ENCODE assay signal across 8 cellular contexts in the genomic region with DNA sequence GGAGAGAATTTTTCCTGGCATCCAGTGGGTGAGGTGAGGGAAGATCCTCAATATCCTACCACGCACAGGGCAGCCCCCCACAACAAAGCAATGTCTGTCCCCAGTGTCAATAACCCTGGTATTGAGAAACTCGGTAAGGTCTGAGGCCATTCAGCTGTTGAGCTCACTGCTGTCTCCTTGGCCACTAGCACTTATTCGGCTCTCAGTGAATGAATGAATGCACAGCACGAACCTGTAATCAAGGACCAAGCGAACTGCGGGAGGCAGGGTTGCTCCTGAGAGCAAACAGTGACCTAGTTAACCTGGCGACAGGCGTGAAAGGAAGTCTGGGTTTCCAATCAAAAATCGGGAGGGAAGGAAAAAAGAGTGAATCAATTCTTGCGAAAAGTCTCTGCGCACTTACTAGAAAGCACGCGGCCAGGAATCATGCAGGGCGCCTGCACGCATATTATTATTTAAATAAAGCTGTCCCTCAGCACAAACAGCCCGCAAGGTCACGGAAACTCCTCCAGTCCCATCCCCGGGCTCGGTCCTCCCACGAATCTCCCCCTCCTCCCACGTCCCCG. TPM values are rescaled to one million over a fixed set of nuclear protein-coding genes. Genes with fewer than 3 reads are reported as not detected.
DNase-seq lines count a peak whose midpoint lies in the region; ATAC-seq and TF ChIP-seq lines count a peak whose summit lies in the region.

No MANE protein-coding gene starts in this region.

- no peak for TF ChIP-seq POLR2A in upper lobe of left lung (IDR thresholded peaks at IDR 0.05)

- WGBS in liver: under 1% methylated on average over 22 of the region's 22 CpGs
- 0 to 1% methylated on average over 20 to 21 of the region's 22 CpGs for WGBS in upper lobe of left lung, 2 donors

- TF ChIP-seq RAD21 in liver (IDR thresholded peaks at IDR 0.05): no peak

- peak overlapping the region; percentile 88 for H2AFZ ChIP-seq in Loucy (ENCODE audit: low read length)

- H4K20me1 ChIP-seq in Loucy (ENCODE audit: insufficient read depth, low read length, poor library complexity, severe bottlenecking): no peaks in the 10 kb centered on the region

- peak overlapping the region; percentile 86 for H3K4me3 ChIP-seq in Loucy (ENCODE audit: low read length, poor library complexity, severe bottlenecking)
- peak overlapping the region; percentile 87 for H3K4me3 ChIP-seq in brain microvascular endothelial cell (ENCODE audit: low read depth, low read length)
- H3K4me3 ChIP-seq in liver (ENCODE audit: low read depth in 1 of 3, low read length in 3 of 3): peak overlapping the region; percentile 78 to 98 (median 82)
- peak overlapping the region; percentile 26 to 72 (median 63) for H3K4me3 ChIP-seq in upper lobe of left lung

- H3F3A ChIP-seq in Loucy (ENCODE audit: low read depth): no peaks in the 10 kb centered on the region

- H3K27me3 ChIP-seq in Loucy (ENCODE audit: insufficient read depth, low read length, poor library complexity, severe bottlenecking) (no peaks in the 10 kb centered on the region), brain microvascular endothelial cell (replicated peaks) (no peaks in the 10 kb centered on the region), liver (ENCODE audit: control insufficient read depth in 4 of 4, insufficient read depth in 4 of 4, low read length in 3 of 4) (no peaks in the 10 kb centered on the region), upper lobe of left lung (no peaks in the 10 kb centered on the region)

- DNase-seq in Right ventricle myocardium superior: no peak
- DNase-seq in Right ventricle myocardium inferior (ENCODE audit: missing footprints): no peak
- DNase-seq in brain microvascular endothelial cell: peak; percentile 12
- DNase-seq in upper lobe of left lung: no peak
- no peak for DNase-seq in stimulated activated CD8-positive, alpha-beta memory T cell treated with anti-CD3 and anti-CD28 coated beads, Interleukin-4, amount 100 ng/mL, for 48 hours
- no peak for DNase-seq in stimulated activated CD4-positive, alpha-beta T cell treated with anti-CD3 and anti-CD28 coated beads, Interleukin-2, amount 100 ng/mL, for 24 hours

- peak overlapping the region; percentile 80 for H3K9ac ChIP-seq in Loucy (ENCODE audit: low read depth, low read length, poor library complexity, severe bottlenecking)
- peak overlapping the region; percentile 82 to 94 for H3K9ac ChIP-seq in liver (ENCODE audit: low read depth in 1 of 2, low read length in 2 of 2)

- in situ Hi-C loops in brain microvascular endothelial cell (cut with HindIII; ENCODE audit: low pct_ligation_motif_present, low sequenced_read_pairs): no loop called here

- ATAC-seq in Right ventricle myocardium superior (ENCODE audit: poor library complexity) (peak; percentile 1), Right ventricle myocardium inferior (no peak), upper lobe of left lung (ENCODE audit: low FRiP score in 2 of 2) (no peak)

- no peaks in the 10 kb centered on the region for H3K9me2 ChIP-seq in Loucy (replicated peaks; ENCODE audit: low read depth, low read length)

- TF ChIP-seq EP300 in upper lobe of left lung (IDR thresholded peaks at IDR 0.05): no peak

- H3K27ac ChIP-seq in brain microvascular endothelial cell (peak overlapping the region; percentile 99), liver (ENCODE audit: low read depth in 1 of 2, low read length in 2 of 2) (peak overlapping the region; percentile 90 to 99), upper lobe of left lung (peak overlapping the region; percentile 95 to 97 (median 96))

- intact Hi-C loops in Right ventricle myocardium superior (cut with DNase I) (no loop called here), Right ventricle myocardium inferior (cut with DNase I) (loop anchor here (10.0 kb wide), 1 partner anchor 169 kb away; a partner anchor contains a TSS)

- H3K4me1 ChIP-seq in Loucy (ENCODE audit: insufficient read depth, low read length, poor library complexity, severe bottlenecking) (peaks cover 29% of the 10 kb centered on the region), liver (ENCODE audit: control insufficient read depth in 4 of 4, insufficient read depth in 4 of 4, low read length in 3 of 4) (peaks cover 2 to 20% (median 13%) of the 10 kb centered on the region in 4 donors), upper lobe of left lung (peaks cover 13 to 21% (median 15%) of the 10 kb centered on the region in 4 donors)

- 0 out of 2 replicates have a peak, but pooled peaks cover 7% of the 10 kb centered on the region for H3K79me2 ChIP-seq in Loucy (ENCODE audit: insufficient read depth, low read length)

- peak overlapping the region; percentile 91 for H3K4me2 ChIP-seq in Loucy (ENCODE audit: low read depth, low read length, poor library complexity, severe bottlenecking)

- no peak for TF ChIP-seq CTCF in Loucy (conservative IDR thresholded peaks at IDR 0.05; ENCODE audit: low read length)
- TF ChIP-seq CTCF in brain microvascular endothelial cell (IDR thresholded peaks at IDR 0.05; ENCODE audit: low read depth, low read length, missing control alignments): no peak
- no peak for TF ChIP-seq CTCF in liver (IDR thresholded peaks at IDR 0.05; ENCODE audit: low read depth, low read length, missing input control)
- no peak for TF ChIP-seq CTCF in upper lobe of left lung (IDR thresholded peaks at IDR 0.05)

- no peaks in the 10 kb centered on the region for H3K9me3 ChIP-seq in Loucy (ENCODE audit: insufficient read depth, low read depth, low read length)
- no peaks in the 10 kb centered on the region for H3K9me3 ChIP-seq in liver (ENCODE audit: control insufficient read depth in 4 of 4, low read length in 3 of 4)
- no peaks in the 10 kb centered on the region for H3K9me3 ChIP-seq in upper lobe of left lung

- H3K36me3 ChIP-seq in Loucy (ENCODE audit: insufficient read depth, low read length) (no peaks in the 10 kb centered on the region), brain microvascular endothelial cell (replicated peaks) (no peaks in the 10 kb centered on the region), liver (ENCODE audit: control insufficient read depth in 4 of 4, insufficient read depth in 3 of 4, low read depth in 1 of 4, low read length in 3 of 4) (peaks cover 0 to 2% (median under 1%) of the 10 kb centered on the region in 4 donors), upper lobe of left lung (peaks cover 0 to 23% (median 2%) of the 10 kb centered on the region in 4 donors)

TF ChIP-seq in liver, 16 proteins besides CTCF, POLR2A, EP300 and RAD21 (continues in another document):
- TF ChIP-seq, protein P1, sequence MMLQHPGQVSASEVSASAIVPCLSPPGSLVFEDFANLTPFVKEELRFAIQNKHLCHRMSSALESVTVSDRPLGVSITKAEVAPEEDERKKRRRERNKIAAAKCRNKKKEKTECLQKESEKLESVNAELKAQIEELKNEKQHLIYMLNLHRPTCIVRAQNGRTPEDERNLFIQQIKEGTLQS (IDR thresholded peaks at IDR 0.05): no peak
- TF ChIP-seq, protein P2, sequence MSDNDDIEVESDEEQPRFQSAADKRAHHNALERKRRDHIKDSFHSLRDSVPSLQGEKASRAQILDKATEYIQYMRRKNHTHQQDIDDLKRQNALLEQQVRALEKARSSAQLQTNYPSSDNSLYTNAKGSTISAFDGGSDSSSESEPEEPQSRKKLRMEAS (IDR thresholded peaks at IDR 0.05): peak; percentile 52
- TF ChIP-seq EGR1 (IDR thresholded peaks at IDR 0.05; ENCODE audit: low read depth in 2 of 2) (no peak), SP1 (IDR thresholded peaks at IDR 0.05) (no peak), GABPA (IDR thresholded peaks at IDR 0.05 in 1 of 2, conservative IDR thresholded peaks at IDR 0.05 in 1 of 2) (no peak), HNF4A (conservative IDR thresholded peaks at IDR 0.05) (no peak), NR2F2 (IDR thresholded peaks at IDR 0.05) (peak; percentile 22), TAF1 (conservative IDR thresholded peaks at IDR 0.05) (peak; percentile 24), RXRA (IDR thresholded peaks at IDR 0.05) (peak; percentile 87 to 88), FOXA1 (IDR thresholded peaks at IDR 0.05) (no peak), YY1 (IDR thresholded peaks at IDR 0.05) (no peak), JUND (IDR thresholded peaks at IDR 0.05) (no peak)
- TF ChIP-seq, protein P3, sequence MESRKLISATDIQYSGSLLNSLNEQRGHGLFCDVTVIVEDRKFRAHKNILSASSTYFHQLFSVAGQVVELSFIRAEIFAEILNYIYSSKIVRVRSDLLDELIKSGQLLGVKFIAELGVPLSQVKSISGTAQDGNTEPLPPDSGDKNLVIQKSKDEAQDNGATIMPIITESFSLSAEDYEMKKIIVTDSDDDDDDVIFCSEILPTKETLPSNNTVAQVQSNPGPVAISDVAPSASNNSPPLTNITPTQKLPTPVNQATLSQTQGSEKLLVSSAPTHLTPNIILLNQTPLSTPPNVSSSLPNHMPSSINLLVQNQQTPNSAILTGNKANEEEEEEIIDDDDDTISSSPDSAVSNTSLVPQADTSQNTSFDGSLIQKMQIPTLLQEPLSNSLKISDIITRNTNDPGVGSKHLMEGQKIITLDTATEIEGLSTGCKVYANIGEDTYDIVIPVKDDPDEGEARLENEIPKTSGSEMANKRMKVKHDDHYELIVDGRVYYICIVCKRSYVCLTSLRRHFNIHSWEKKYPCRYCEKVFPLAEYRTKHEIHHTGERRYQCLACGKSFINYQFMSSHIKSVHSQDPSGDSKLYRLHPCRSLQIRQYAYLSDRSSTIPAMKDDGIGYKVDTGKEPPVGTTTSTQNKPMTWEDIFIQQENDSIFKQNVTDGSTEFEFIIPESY (IDR thresholded peaks at IDR 0.05): peak; percentile 40

RNA-seq across cellular contexts. Expression of a gene that starts 0.5 kb away (rescaled TPM):
- total RNA-seq in Right ventricle myocardium superior (16.0 TPM), Right ventricle myocardium inferior (20.3 TPM), liver (1 to 10 TPM; 7.4 to 9.6 TPM), upper lobe of left lung (10 to 100 TPM in 4 of 6 donors, 1 to 10 TPM in 2; 6.2 to 18.6 (median 11.3) TPM)
- 1 to 10 TPM; 2.2 to 2.7 TPM for polyA plus RNA-seq in liver

RNA-seq across cellular contexts. Expression of a gene that starts 41.6 kb away (rescaled TPM):
- total RNA-seq in Right ventricle myocardium superior: not detected
- total RNA-seq in Right ventricle myocardium inferior: not detected
- not detected for total RNA-seq in liver
- polyA plus RNA-seq in liver: under 1 TPM in 1 of 2 donors, not detected in 1; 0.20 TPM
- 1 to 10 TPM in 1 of 6 donors, under 1 TPM in 1, not detected in 4; 0.89 to 1.2 TPM for total RNA-seq in upper lobe of left lung
